8 cellular contexts compared by ENCODE assay signal in genomic region chr7:100089458-100090201, GRCh38. TPM values are rescaled to one million over a fixed set of nuclear protein-coding genes. Genes with fewer than 3 reads are reported as not detected.
A peak's percentile ranks its signal among the peaks of the same experiment; 100 is the strongest.
DNase-seq lines count a peak whose midpoint lies in the region; ATAC-seq and TF ChIP-seq lines count a peak whose summit lies in the region.

No MANE protein-coding gene starts in this region.

- H3K27ac ChIP-seq in RWPE1, result peak overlapping the region; percentile 85
- H3K27ac ChIP-seq in prostate gland, result peak overlapping the region in 1 of 2 donors; percentile 86

- peaks cover 0 to 33% of the 10 kb centered on the region in 2 donors for H3K36me3 ChIP-seq in prostate gland

- intact Hi-C loops in prostate gland (cut with DNase I), result loop anchor here (5.0 kb wide), 1 partner anchor 38 kb away; the partner anchor contains the start of gene MBLAC1

- no peaks in the 10 kb centered on the region for H3K9me3 ChIP-seq in prostate gland

- DNase-seq in EL (peak; percentile 53), RWPE1 (ENCODE audit: low spot score) (no peak), prostate gland (ENCODE audit: low spot score) (no peak), NCI-H2081 treated with DMSO at 0.1 percent for 48 hours (lab: John Stamatoyannopoulos, UW) (no peak), Kasumi-1 (lab: John Stamatoyannopoulos, UW) (no peak)

- H3K4me3 ChIP-seq in prostate gland, result peak overlapping the region; percentile 87 to 94

- CTCF ChIA-PET in RWPE1 (lab: Yijun Ruan, JAX), result interaction anchor here (0.7 kb wide), 1 partner anchor 100 kb away, joined by 3 read pairs; no protein-coding TSS in a partner anchor

- POLR2A ChIA-PET in RWPE1 (lab: Yijun Ruan, JAX; ENCODE audit: low non-redundant PET), result no interaction called here

- H3K27me3 ChIP-seq in prostate gland (replicated peaks; ENCODE audit: insufficient read depth), result no peaks in the 10 kb centered on the region

- TF ChIP-seq POLR2A in prostate gland (IDR thresholded peaks at IDR 0.05), result no peak

- H3K4me1 ChIP-seq in prostate gland (replicated peaks), result peaks cover 4% of the 10 kb centered on the region

- TF ChIP-seq CTCF in RWPE1 (conservative IDR thresholded peaks at IDR 0.05; ENCODE audit: low read depth), result no peak
- TF ChIP-seq CTCF in prostate gland (IDR thresholded peaks at IDR 0.05), result no peak

- 27% methylated on average over 7 of the region's 7 CpGs for WGBS in prostate gland

- ATAC-seq in esophagus mucosa, result peak; percentile 21
- no peak for ATAC-seq in GM18873 (IDR thresholded peaks at IDR 0.05; ENCODE audit: low FRiP score, unreplicated experiment)
- ATAC-seq in HG03139 (IDR thresholded peaks at IDR 0.05; ENCODE audit: unreplicated experiment), result no peak

RNA-seq across cellular contexts. Expression of gene COPS6, which starts 0.9 kb away (rescaled TPM):
- total RNA-seq in esophagus mucosa (95.0 TPM), prostate gland (10 to 100 TPM; 50.8 to 78.4 TPM)

RNA-seq across cellular contexts. Expression of gene ZNF3, which starts 8.1 kb away (rescaled TPM):
- 12.4 TPM for total RNA-seq in esophagus mucosa
- total RNA-seq in prostate gland, result 10 to 100 TPM; 20.5 to 21.4 TPM

RNA-seq across cellular contexts. Expression of gene MCM7, which starts 11.6 kb away (rescaled TPM):
- 53.0 TPM for total RNA-seq in esophagus mucosa
- total RNA-seq in prostate gland, result 10 to 100 TPM; 47.5 to 68.7 TPM

RNA-seq across cellular contexts. Expression of gene AP4M1, which starts 11.8 kb away (rescaled TPM):
- total RNA-seq in esophagus mucosa, result 15.1 TPM
- 10 to 100 TPM; 18.0 to 27.2 TPM for total RNA-seq in prostate gland

RNA-seq across cellular contexts. Expression of gene TAF6, which starts 29.5 kb away (rescaled TPM):
- total RNA-seq in esophagus mucosa (23.3 TPM), prostate gland (10 to 100 TPM; 68.3 to 79.8 TPM)
